16 cellular contexts compared by ENCODE assay signal in the genomic region with DNA sequence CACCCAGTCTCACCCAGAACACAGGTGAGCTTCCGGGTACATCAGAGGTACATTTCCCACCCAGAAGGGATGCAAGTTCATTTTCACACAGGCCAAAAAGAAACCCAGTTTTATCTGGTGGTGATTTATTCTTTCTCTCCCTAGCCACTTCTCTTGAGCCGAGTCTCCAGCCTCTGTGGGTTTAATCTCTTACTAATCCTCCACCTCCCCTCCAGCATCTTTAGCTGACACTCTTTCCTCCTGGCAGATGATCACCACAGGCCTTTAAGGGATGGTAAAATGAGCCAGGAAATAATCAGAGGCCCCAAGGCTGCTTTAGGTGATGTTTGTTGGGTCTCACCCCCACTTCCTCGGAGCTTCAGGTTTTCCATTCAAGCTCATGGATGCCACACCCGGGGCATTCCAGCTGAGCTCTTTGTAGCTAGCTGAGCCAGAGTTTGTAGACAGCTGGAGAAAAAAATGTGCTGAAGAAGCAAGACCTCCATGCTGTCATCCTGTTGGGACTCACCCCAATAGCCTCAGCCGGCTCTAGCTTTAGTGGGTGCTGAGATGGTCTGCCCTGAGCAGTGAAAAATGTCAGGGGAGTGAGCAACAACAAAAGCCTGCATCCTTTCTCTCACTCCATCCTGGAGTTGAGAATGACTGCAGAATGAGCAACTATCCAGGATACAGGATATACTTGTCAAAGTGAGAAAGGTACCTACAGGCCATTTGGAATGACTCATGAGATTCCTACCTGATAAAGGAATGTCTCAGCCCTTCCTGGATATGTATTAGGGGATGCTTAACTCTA.
DNase-seq lines count a peak whose midpoint lies in the region; ATAC-seq and TF ChIP-seq lines count a peak whose summit lies in the region.
"Had no signal": no experiment of that assay in that cellular context is flagged by ENCODE, and none has a peak within 500 bp of the region (broad histone marks: within the 10 kb centered on the region; RNA-seq: fewer than 3 reads in every experiment).

No MANE protein-coding gene starts in this region.

- H3K9ac ChIP-seq in smooth muscle cell (ENCODE audit: low read depth) = no peak overlapping the region

- TF ChIP-seq CTCF in fibroblast of mammary gland (conservative IDR thresholded peaks at IDR 0.05; ENCODE audit: control insufficient read depth, insufficient read depth, low read depth, low read length) (no peak), smooth muscle cell (IDR thresholded peaks at IDR 0.05; ENCODE audit: borderline replicate concordance, insufficient read depth, poor library complexity, severe bottlenecking) (no peak)

- no peaks in the 10 kb centered on the region for H3K9me3 ChIP-seq in smooth muscle cell (replicated peaks; ENCODE audit: low read depth)
- no peaks in the 10 kb centered on the region for H3K9me3 ChIP-seq in right cardiac atrium (ENCODE audit: control insufficient read depth, low read length)
- H3K9me3 ChIP-seq: tibial nerve had no signal

- H3K27ac ChIP-seq in smooth muscle cell (ENCODE audit: low read depth) (peak overlapping the region; percentile 93), right cardiac atrium (ENCODE audit: low read length) (no peak overlapping the region)
- H3K27ac ChIP-seq: tibial nerve had no signal

- intact Hi-C loops in right cardiac atrium (cut with DNase I) = no loop called here

- no peak for ATAC-seq in activated T-cell treated with anti-CD3 and anti-CD28 coated beads, Interleukin-2, amount 50 U/mL, for 4 hours
- ATAC-seq in right cardiac atrium = no peak
- ATAC-seq: effector memory CD8-positive, alpha-beta T cell; left ventricle myocardium superior had no signal

- no peaks in the 10 kb centered on the region for H4K20me1 ChIP-seq in smooth muscle cell (ENCODE audit: low read depth)

- peaks cover 24% of the 10 kb centered on the region for H3F3A ChIP-seq in smooth muscle cell (ENCODE audit: low read depth)

- no peaks in the 10 kb centered on the region for H3K27me3 ChIP-seq in smooth muscle cell (ENCODE audit: low read depth)
- no peaks in the 10 kb centered on the region for H3K27me3 ChIP-seq in right cardiac atrium (ENCODE audit: control insufficient read depth, insufficient read depth)
- H3K27me3 ChIP-seq: tibial nerve had no signal

- H3K79me2 ChIP-seq in smooth muscle cell (ENCODE audit: low read depth) = no peaks in the 10 kb centered on the region

- H3K4me3 ChIP-seq in fibroblast of mammary gland (ENCODE audit: control insufficient read depth, low read depth, low read length) (no peak overlapping the region), smooth muscle cell (no peak overlapping the region), right cardiac atrium (ENCODE audit: low read length) (no peak overlapping the region)
- H3K4me3 ChIP-seq: tibial nerve had no signal

- H3K36me3 Mint-ChIP-seq in activated T-cell treated with anti-CD3 and anti-CD28 coated beads, Interleukin-2, amount 50 U/mL, for 4 hours (ENCODE audit: insufficient read depth) = no peaks in the 10 kb centered on the region

- H3K36me3 ChIP-seq in smooth muscle cell (ENCODE audit: low read depth) = no peaks in the 10 kb centered on the region
- H3K36me3 ChIP-seq: tibial nerve had no signal

- H3K9me3 Mint-ChIP-seq in activated T-cell treated with anti-CD3 and anti-CD28 coated beads, Interleukin-2, amount 50 U/mL, for 4 hours = peaks cover 3% of the 10 kb centered on the region
- H3K9me3 Mint-ChIP-seq: effector memory CD8-positive, alpha-beta T cell had no signal

- H3K4me1 Mint-ChIP-seq in activated T-cell treated with anti-CD3 and anti-CD28 coated beads, Interleukin-2, amount 50 U/mL, for 4 hours (ENCODE audit: low read depth) = peaks cover 14% of the 10 kb centered on the region

- H3K4me2 ChIP-seq in smooth muscle cell = peak overlapping the region; percentile 3

- H2AFZ ChIP-seq in smooth muscle cell (ENCODE audit: low read depth) = no peak overlapping the region

- WGBS in smooth muscle cell (ENCODE audit: low lambda C conversion rate) = 32% methylated on average over 5 of the region's 5 CpGs
- 70% methylated on average over 5 of the region's 5 CpGs for WGBS in right cardiac atrium

- H3K4me3 Mint-ChIP-seq in activated T-cell treated with anti-CD3 and anti-CD28 coated beads, Interleukin-2, amount 50 U/mL, for 4 hours = no peak overlapping the region
- H3K4me3 Mint-ChIP-seq: activated T-helper 1 cell treated with anti-CD3 and anti-CD28 coated beads, Interleukin-12 subunit alpha, Interleukin-12 subunit beta, Interleukin-2, Interleukin-4 antibody, amounts not matched to agents 30 ng/mL and 10 ng/mL and 1 ng/mL, durations not matched to agents 14 hours and 24 hours and 36 hours; effector memory CD8-positive, alpha-beta T cell had no signal

- H3K4me1 ChIP-seq in smooth muscle cell (ENCODE audit: low read depth) (peaks cover 21% of the 10 kb centered on the region), right cardiac atrium (ENCODE audit: control insufficient read depth, insufficient read depth, low read length) (peaks cover 4% of the 10 kb centered on the region)

- DNase-seq in NCI-H146 (lab: John Stamatoyannopoulos, UW) (peak; percentile 39), NCI-H146 treated with DMSO at 0.1 percent for 48 hours (lab: John Stamatoyannopoulos, UW; ENCODE audit: unreplicated experiment) (no peak), RKO (ENCODE audit: low spot score) (peak; percentile 64), fibroblast of mammary gland (ENCODE audit: low read depth) (peak; percentile 40), smooth muscle cell (lab: John Stamatoyannopoulos, UW; ENCODE audit: unreplicated experiment) (no peak), right cardiac atrium (no peak)
- no peak for DNase-seq in activated T-cell treated with anti-CD3 and anti-CD28 coated beads, Interleukin-2, amount 50 U/mL, for 4 hours
- no peak for DNase-seq in stimulated activated CD4-positive, alpha-beta T cell treated with anti-CD3 and anti-CD28 coated beads, Interleukin-1b, Interleukin-23, amount 100 ng/mL, for 48 hours
- DNase-seq: activated CD4-positive, alpha-beta T cell treated with anti-CD3 and anti-CD28 coated beads for 4 hours; aorta; effector memory CD8-positive, alpha-beta T cell; head of caudate nucleus; left ventricle myocardium superior; NCI-H446 treated with DMSO at 0.1 percent for 48 hours had no signal

- peaks cover 3% of the 10 kb centered on the region for H3K27me3 Mint-ChIP-seq in activated T-cell treated with anti-CD3 and anti-CD28 coated beads, Interleukin-2, amount 50 U/mL, for 4 hours (ENCODE audit: low read depth)

Comparison
In these comparisons a context has a peak if more than half of its experiments do, and no peak if none do; other contexts are left out.
1. DNase-seq: peak in NCI-H146 (single experiment), RKO (single experiment) and fibroblast of mammary gland (single experiment); none in NCI-H146 treated with DMSO at 0.1 percent for 48 hours (single experiment), smooth muscle cell (single experiment), activated T-cell treated with anti-CD3 and anti-CD28 coated beads, Interleukin-2, amount 50 U/mL, for 4 hours (single experiment), right cardiac atrium (0 of 3) and stimulated activated CD4-positive, alpha-beta T cell treated with anti-CD3 and anti-CD28 coated beads, Interleukin-1b, Interleukin-23, amount 100 ng/mL, for 48 hours (single experiment).